25 cellular contexts compared by ENCODE assay signal in the genomic region with DNA sequence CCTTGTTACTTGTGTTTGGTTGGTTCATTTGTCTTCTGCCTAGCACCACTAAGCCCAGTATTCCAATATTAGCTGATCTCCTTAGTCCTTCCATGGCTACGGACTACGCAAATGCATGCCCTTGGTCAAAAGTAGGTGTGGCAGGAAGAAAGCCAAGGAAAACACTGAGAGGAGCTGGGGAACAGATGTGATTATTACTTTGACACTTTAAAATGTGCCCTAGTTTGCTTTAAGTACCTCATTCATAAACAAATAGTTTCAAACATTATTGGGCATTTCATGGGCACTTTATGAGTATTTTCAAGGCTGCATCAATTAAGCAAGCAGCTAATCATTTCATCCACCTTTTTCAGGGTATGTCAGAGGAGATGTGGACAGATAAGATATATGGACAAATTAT.
"Had no signal": no experiment of that assay in that cellular context is flagged by ENCODE, and none has a peak within 500 bp of the region (broad histone marks: within the 10 kb centered on the region; RNA-seq: fewer than 3 reads in every experiment).

No MANE protein-coding gene starts in this region.

- H3K27me3 ChIP-seq: right lobe of liver, vagina had no signal

- H3K36me3 ChIP-seq: esophagus squamous epithelium, right lobe of liver, thoracic aorta, upper lobe of left lung, vagina had no signal

- H3K27ac Mint-ChIP-seq: activated naive CD8-positive, alpha-beta T cell; naive thymus-derived CD4-positive, alpha-beta T cell; T-helper 2 cell treated with Interferon-gamma antibody and Interleukin-4, amounts not matched to agents 5 μg/mL and 100 μg/mL, for 36 hours had no signal

- ATAC-seq: activated CD4-positive, CD25-positive, alpha-beta regulatory T cell treated with anti-CD3 and anti-CD28 coated beads, Interleukin-2, amount 50 U/mL, for 24 hours; left ventricle myocardium superior; naive thymus-derived CD4-positive, alpha-beta T cell; right lobe of liver; stimulated activated naive CD8-positive, alpha-beta T cell treated with anti-CD3 and anti-CD28 coated beads, Interleukin-15, Interleukin-2, amounts not matched to agents 100 U/mL and 50 U/mL, for 24 hours had no signal

- H3K4me3 Mint-ChIP-seq: T-helper 2 cell treated with Interferon-gamma antibody and Interleukin-4, amounts not matched to agents 5 μg/mL and 100 μg/mL, for 36 hours had no signal

- H3K27ac ChIP-seq: esophagus squamous epithelium, right lobe of liver, skin epidermis, upper lobe of left lung, vagina had no signal

- H3K4me3 ChIP-seq: esophagus squamous epithelium, hepatocyte, right lobe of liver, skin epidermis, upper lobe of left lung, vagina had no signal

- DNase-seq: activated CD4-positive, alpha-beta T cell treated with anti-CD3 and anti-CD28 coated beads for 48 hours; activated CD4-positive, alpha-beta T cell treated with anti-CD3 and anti-CD28 coated beads, Interleukin-2, amount 50 U/mL, for 48 hours; activated CD8-positive, alpha-beta memory T cell treated with anti-CD3 and anti-CD28 coated beads for 24 hours; activated effector memory CD4-positive, alpha-beta T cell treated with Interleukin-2 at 50 U/mL for 16 hours; activated naive CD4-positive, alpha-beta T cell treated with Interleukin-2 at 50 U/mL for 16 hours; anterior cingulate cortex; cortex of kidney; esophagus squamous epithelium; islet precursor cell; left ventricle myocardium superior; naive thymus-derived CD4-positive, alpha-beta T cell; right lobe of liver; stimulated activated CD4-positive, alpha-beta T cell treated with anti-CD3 and anti-CD28 coated beads, Interleukin-12 subunit alpha, Interleukin-12 subunit beta, amount 100 ng/mL, for 4 hours; stimulated activated CD4-positive, alpha-beta T cell treated with anti-CD3 and anti-CD28 coated beads, Interleukin-4, amount 100 ng/mL, for 1 hour; stimulated activated naive CD8-positive, alpha-beta T cell treated with anti-CD3 and anti-CD28 coated beads, Interleukin-15, Interleukin-2, amounts not matched to agents 100 U/mL and 50 U/mL, for 24 hours; T-helper 1 cell; upper lobe of left lung had no signal

- H3K9me3 Mint-ChIP-seq: mesothelial cell of epicardium; T-helper 2 cell treated with Interferon-gamma antibody and Interleukin-4, amounts not matched to agents 5 μg/mL and 100 μg/mL, for 36 hours had no signal

- H3K36me3 Mint-ChIP-seq: activated naive CD8-positive, alpha-beta T cell; mesothelial cell of epicardium had no signal

- H3K9me3 ChIP-seq: esophagus squamous epithelium, right lobe of liver, thoracic aorta, upper lobe of left lung, vagina had no signal
